ENCODE assay signal across 14 cellular contexts in the genomic region with DNA sequence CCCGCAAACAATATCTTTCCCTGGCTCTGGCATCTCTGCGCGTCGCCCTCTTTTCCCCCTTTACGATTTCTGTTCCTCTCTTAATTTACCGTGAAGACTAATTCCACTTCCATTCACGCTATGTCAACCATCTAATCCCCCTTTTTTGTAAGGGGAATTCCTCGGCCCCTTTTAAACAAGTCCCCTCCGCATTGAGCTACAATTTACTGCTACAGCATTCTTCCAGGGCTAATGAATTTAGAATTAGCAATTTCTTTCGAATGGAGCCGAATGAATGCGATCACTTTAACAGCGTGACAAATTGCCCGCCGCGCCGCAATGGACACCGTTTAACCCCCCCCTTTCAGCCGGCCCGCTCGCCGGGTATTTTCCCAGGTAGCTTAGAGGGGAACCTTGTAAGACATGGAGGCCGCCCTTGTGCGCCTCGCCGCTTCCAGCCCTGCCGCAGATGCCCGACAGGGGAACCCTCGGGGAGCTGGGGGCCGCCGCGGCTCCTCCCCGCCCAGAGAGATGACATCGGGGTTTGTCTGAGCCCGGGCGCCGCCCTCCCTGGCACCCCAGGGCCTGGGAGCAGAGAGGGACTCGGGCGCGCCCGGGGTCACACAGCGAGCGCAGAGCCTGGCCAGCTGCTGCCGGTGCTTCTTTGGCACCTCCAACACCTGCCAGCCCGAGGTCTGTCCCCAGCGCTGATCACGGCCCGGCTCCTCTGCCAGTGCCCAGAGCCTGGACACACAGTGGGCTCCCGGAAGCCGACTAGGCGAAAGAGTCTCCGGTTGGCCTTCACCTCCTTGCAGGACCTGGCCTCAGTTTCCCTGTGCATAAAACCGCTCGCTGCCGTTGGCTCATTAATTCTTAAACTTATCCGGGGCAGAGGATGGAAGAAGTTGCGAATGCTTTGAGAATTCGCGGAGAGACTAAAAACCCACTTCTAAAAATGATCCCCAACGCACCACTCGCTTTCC. TPM values are rescaled to one million over a fixed set of nuclear protein-coding genes. Genes with fewer than 3 reads are reported as not detected.
A peak's percentile ranks its signal among the peaks of the same experiment; 100 is the strongest.
DNase-seq lines count a peak whose midpoint lies in the region; ATAC-seq and TF ChIP-seq lines count a peak whose summit lies in the region.
"Had no signal": no experiment of that assay in that cellular context is flagged by ENCODE, and none has a peak within 500 bp of the region (broad histone marks: within the 10 kb centered on the region; RNA-seq: fewer than 3 reads in every experiment).

No MANE protein-coding gene starts in this region.

- no peaks in the 10 kb centered on the region for H4K20me1 ChIP-seq in hepatocyte (ENCODE audit: insufficient read depth, poor library complexity, severe bottlenecking)

- H3K4me1 Mint-ChIP-seq in activated T-cell treated with anti-CD3 and anti-CD28 coated beads, Interleukin-2, amount 50 U/mL, for 24 hours (ENCODE audit: low read depth): peaks cover 31% of the 10 kb centered on the region
- peaks cover 34% of the 10 kb centered on the region for H3K4me1 Mint-ChIP-seq in stimulated activated memory B cell treated with anti-CD40 and anti-IgM and Interleukin-4, amounts not matched to agents 10 μg/mL and 1 μg/mL and 100 μg/mL, for 72 hours

- no peaks in the 10 kb centered on the region for H3K36me3 Mint-ChIP-seq in activated T-cell treated with anti-CD3 and anti-CD28 coated beads, Interleukin-2, amount 50 U/mL, for 24 hours (ENCODE audit: low read depth)
- peaks cover 5% of the 10 kb centered on the region for H3K36me3 Mint-ChIP-seq in stimulated activated memory B cell treated with anti-CD40 and anti-IgM and Interleukin-4, amounts not matched to agents 10 μg/mL and 1 μg/mL and 100 μg/mL, for 72 hours
- H3K36me3 Mint-ChIP-seq: immature natural killer cell had no signal

- no peaks in the 10 kb centered on the region for H3K9me3 Mint-ChIP-seq in activated T-cell treated with anti-CD3 and anti-CD28 coated beads, Interleukin-2, amount 50 U/mL, for 24 hours
- no peaks in the 10 kb centered on the region for H3K9me3 Mint-ChIP-seq in stimulated activated memory B cell treated with anti-CD40 and anti-IgM and Interleukin-4, amounts not matched to agents 10 μg/mL and 1 μg/mL and 100 μg/mL, for 72 hours
- H3K9me3 Mint-ChIP-seq: dendritic cell treated with granulocyte-macrophage colony-stimulating factor and Interleukin-4, amounts not matched to agents 40 ng/mL and 50 ng/mL, for 4 days; immature natural killer cell had no signal

- TF ChIP-seq CTCF in WERI-Rb-1 (IDR thresholded peaks at IDR 0.05; ENCODE audit: low read depth, low read length): no peak
- no peak for TF ChIP-seq CTCF in hepatocyte (IDR thresholded peaks at IDR 0.05; ENCODE audit: poor library complexity)

- no peak overlapping the region for H3K27ac Mint-ChIP-seq in activated T-cell treated with anti-CD3 and anti-CD28 coated beads, Interleukin-2, amount 50 U/mL, for 24 hours
- H3K27ac Mint-ChIP-seq in stimulated activated memory B cell treated with anti-CD40 and anti-IgM and Interleukin-4, amounts not matched to agents 10 μg/mL and 1 μg/mL and 100 μg/mL, for 72 hours: peak overlapping the region; percentile 16
- H3K27ac Mint-ChIP-seq: dendritic cell treated with granulocyte-macrophage colony-stimulating factor and Interleukin-4, amounts not matched to agents 40 ng/mL and 50 ng/mL, for 4 days; immature natural killer cell; progenitor cell of endocrine pancreas had no signal

- H3K4me2 ChIP-seq in hepatocyte: peak overlapping the region; percentile 29

- 6% methylated on average over 60 of the region's 61 CpGs for WGBS in hepatocyte (ENCODE audit: low lambda C conversion rate, missing lambda C conversion rate)

- H3K4me3 ChIP-seq in WERI-Rb-1 (ENCODE audit: low read depth, low read length): no peak overlapping the region
- no peak overlapping the region for H3K4me3 ChIP-seq in hepatocyte

- peaks cover 75% of the 10 kb centered on the region for H3K27me3 Mint-ChIP-seq in activated T-cell treated with anti-CD3 and anti-CD28 coated beads, Interleukin-2, amount 50 U/mL, for 24 hours
- peaks cover 80% of the 10 kb centered on the region for H3K27me3 Mint-ChIP-seq in stimulated activated memory B cell treated with anti-CD40 and anti-IgM and Interleukin-4, amounts not matched to agents 10 μg/mL and 1 μg/mL and 100 μg/mL, for 72 hours

- peak; percentile 24 for DNase-seq in activated T-cell treated with anti-CD3 and anti-CD28 coated beads, Interleukin-2, amount 50 U/mL, for 1 hour
- DNase-seq in activated T-cell treated with anti-CD3 and anti-CD28 coated beads, Interleukin-2, amount 50 U/mL, for 24 hours: no peak
- peak; percentile 36 for DNase-seq in WERI-Rb-1
- DNase-seq in hepatocyte (ENCODE audit: low spot score): no peak
- DNase-seq in putamen (ENCODE audit: low spot score): no peak
- no peak for DNase-seq in NCI-H2227 (lab: John Stamatoyannopoulos, UW; ENCODE audit: unreplicated experiment)
- DNase-seq: immature natural killer cell, KG1, SHP77 had no signal

- H3K9me2 ChIP-seq in hepatocyte (replicated peaks; ENCODE audit: insufficient read depth): no peaks in the 10 kb centered on the region

- H3K27ac ChIP-seq in WERI-Rb-1 (no peak overlapping the region), hepatocyte (no peak overlapping the region)

- H3K36me3 ChIP-seq in WERI-Rb-1 (no peaks in the 10 kb centered on the region), hepatocyte (replicated peaks; ENCODE audit: insufficient read depth, low read depth) (no peaks in the 10 kb centered on the region)

- H3K27me3 ChIP-seq in WERI-Rb-1 (ENCODE audit: insufficient read depth, low read depth, severe bottlenecking) (peaks cover 76% of the 10 kb centered on the region), hepatocyte (peaks cover 80% of the 10 kb centered on the region)

- H3K79me2 ChIP-seq in hepatocyte: no peaks in the 10 kb centered on the region

- H3K9me3 ChIP-seq in WERI-Rb-1 (ENCODE audit: severe bottlenecking) (no peaks in the 10 kb centered on the region), hepatocyte (ENCODE audit: low read depth) (no peaks in the 10 kb centered on the region)

- peak overlapping the region; percentile 40 for H2AFZ ChIP-seq in hepatocyte

- no peak for ATAC-seq in stimulated activated memory B cell treated with anti-CD40 and anti-IgM and Interleukin-4, amounts not matched to agents 10 μg/mL and 1 μg/mL and 100 μg/mL, for 72 hours
- no peak for ATAC-seq in HG02588 (IDR thresholded peaks at IDR 0.05; ENCODE audit: unreplicated experiment)

- H3K4me3 Mint-ChIP-seq in activated T-cell treated with anti-CD3 and anti-CD28 coated beads, Interleukin-2, amount 50 U/mL, for 24 hours: no peak overlapping the region
- H3K4me3 Mint-ChIP-seq in stimulated activated memory B cell treated with anti-CD40 and anti-IgM and Interleukin-4, amounts not matched to agents 10 μg/mL and 1 μg/mL and 100 μg/mL, for 72 hours: peak overlapping the region; percentile 37
- H3K4me3 Mint-ChIP-seq: dendritic cell treated with granulocyte-macrophage colony-stimulating factor and Interleukin-4, amounts not matched to agents 40 ng/mL and 50 ng/mL, for 4 days had no signal

- peaks cover 18% of the 10 kb centered on the region for H3K4me1 ChIP-seq in hepatocyte (ENCODE audit: insufficient read depth)

RNA-seq across cellular contexts. Expression of gene PRDM12, which starts 1.3 kb away (rescaled TPM):
- total RNA-seq in hepatocyte: not detected in 2 replicates
- polyA plus RNA-seq in hepatocyte: not detected in 2 replicates
- total RNA-seq: progenitor cell of endocrine pancreas had no signal
- polyA plus RNA-seq: BJ had no signal

RNA-seq across cellular contexts. Expression of gene EXOSC2, which starts 27.9 kb away (rescaled TPM):
- total RNA-seq in hepatocyte: 19.5 and 24.3 TPM in 2 replicates
- 10.7 and 13.0 TPM in 2 replicates for polyA plus RNA-seq in hepatocyte

Comparison
In these comparisons a context has a peak if more than half of its experiments do, and no peak if none do; other contexts are left out.
1. DNase-seq: peak in activated T-cell treated with anti-CD3 and anti-CD28 coated beads, Interleukin-2, amount 50 U/mL, for 1 hour (single experiment) and WERI-Rb-1 (single experiment); none in activated T-cell treated with anti-CD3 and anti-CD28 coated beads, Interleukin-2, amount 50 U/mL, for 24 hours (single experiment), hepatocyte (single experiment), putamen (single experiment) and NCI-H2227 (single experiment).